Comparison of ENCODE assay signal across 3 cellular contexts in genomic region chr13:107956889-107957288, GRCh38.
TF ChIP-seq lines count a peak whose summit lies in the region.

No MANE protein-coding gene starts in this region.

TF ChIP-seq in GM23338, 12 proteins besides CTCF, POLR2A, EP300 and RAD21 (continues in another document):
- TF ChIP-seq NANOG (IDR thresholded peaks at IDR 0.05; ENCODE audit: borderline replicate concordance) (no peak), STAT1 (IDR thresholded peaks at IDR 0.05; ENCODE audit: unreplicated experiment) (no peak), EZH2 (IDR thresholded peaks at IDR 0.05; ENCODE audit: low read depth, unreplicated experiment) (no peak), POLR2AphosphoS5 (IDR thresholded peaks at IDR 0.05; ENCODE audit: low read depth) (no peak), ZNF114 (CRISPR knock-in tag; IDR thresholded peaks at IDR 0.05) (no peak), CREB1 (CRISPR knock-in tag; IDR thresholded peaks at IDR 0.05; ENCODE audit: low read depth) (no peak), REST (IDR thresholded peaks at IDR 0.05; ENCODE audit: unreplicated experiment) (no peak)
- TF ChIP-seq, protein P1, sequence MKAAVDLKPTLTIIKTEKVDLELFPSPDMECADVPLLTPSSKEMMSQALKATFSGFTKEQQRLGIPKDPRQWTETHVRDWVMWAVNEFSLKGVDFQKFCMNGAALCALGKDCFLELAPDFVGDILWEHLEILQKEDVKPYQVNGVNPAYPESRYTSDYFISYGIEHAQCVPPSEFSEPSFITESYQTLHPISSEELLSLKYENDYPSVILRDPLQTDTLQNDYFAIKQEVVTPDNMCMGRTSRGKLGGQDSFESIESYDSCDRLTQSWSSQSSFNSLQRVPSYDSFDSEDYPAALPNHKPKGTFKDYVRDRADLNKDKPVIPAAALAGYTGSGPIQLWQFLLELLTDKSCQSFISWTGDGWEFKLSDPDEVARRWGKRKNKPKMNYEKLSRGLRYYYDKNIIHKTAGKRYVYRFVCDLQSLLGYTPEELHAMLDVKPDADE (IDR thresholded peaks at IDR 0.05) = no peak

TF ChIP-seq in WTC11, 78 proteins besides CTCF, POLR2A, EP300 and RAD21:
- TF ChIP-seq FOXJ3 (CRISPR knock-in tag; IDR thresholded peaks at IDR 0.05; ENCODE audit: borderline replicate concordance) = no peak

TF ChIP-seq in H1, 55 proteins besides CTCF, POLR2A, EP300 and RAD21:
- no peak for TF ChIP-seq TBP (IDR thresholded peaks at IDR 0.05; ENCODE audit: low read depth, low read length)
